Comparison of ENCODE assay signal across 8 cellular contexts in genomic region chr11:105862736-105863367, GRCh38.
DNase-seq lines count a peak whose midpoint lies in the region; FAIRE-seq and TF ChIP-seq lines count a peak whose summit lies in the region.

No MANE protein-coding gene starts in this region.

- H3K36me3 Mint-ChIP-seq in activated naive CD4-positive, alpha-beta T cell treated with anti-CD3 and anti-CD28 coated beads for 36 hours (ENCODE audit: low read depth): no peaks in the 10 kb centered on the region

- 21 to 25% (median 24%) methylated on average over 3 of the region's 3 CpGs for WGBS in small intestine, 3 donors

- H3K4me3 ChIP-seq in NB4 (ENCODE audit: low read depth, low read length) (no peak overlapping the region), SU-DHL-6 (ENCODE audit: insufficient read depth, low read length, poor library complexity, severe bottlenecking) (no peak overlapping the region), small intestine (ENCODE audit: low read depth in 1 of 2, low read length in 2 of 2) (no peak overlapping the region)

- H3K36me3 ChIP-seq in SU-DHL-6 (ENCODE audit: low read length): no peaks in the 10 kb centered on the region
- H3K36me3 ChIP-seq in small intestine (ENCODE audit: control insufficient read depth in 2 of 2, insufficient read depth in 2 of 2, low read length in 2 of 2): no peaks in the 10 kb centered on the region

- no peak for FAIRE-seq in small intestine (lab: Jason Lieb, UNC)

- no peak overlapping the region for H3K4me2 ChIP-seq in SU-DHL-6 (ENCODE audit: low read depth, low read length, poor library complexity, severe bottlenecking)

- H2AFZ ChIP-seq in SU-DHL-6 (ENCODE audit: low read depth, low read length, severe bottlenecking): no peak overlapping the region

- no peaks in the 10 kb centered on the region for H4K20me1 ChIP-seq in SU-DHL-6 (ENCODE audit: low read depth, low read length)

- H3K4me1 Mint-ChIP-seq in activated naive CD4-positive, alpha-beta T cell treated with anti-CD3 and anti-CD28 coated beads for 36 hours (ENCODE audit: low read depth): no peaks in the 10 kb centered on the region

- no peak for TF ChIP-seq POLR2A in NB4 (IDR thresholded peaks at IDR 0.05; ENCODE audit: extremely low read depth, insufficient read length)

- H3K27me3 ChIP-seq in SU-DHL-6 (ENCODE audit: low read length): no peaks in the 10 kb centered on the region
- H3K27me3 ChIP-seq in small intestine (ENCODE audit: control insufficient read depth in 2 of 2, insufficient read depth in 2 of 2, low read length in 2 of 2): no peaks in the 10 kb centered on the region

- no peaks in the 10 kb centered on the region for H3K9me3 Mint-ChIP-seq in activated naive CD4-positive, alpha-beta T cell treated with anti-CD3 and anti-CD28 coated beads for 36 hours

- H3K4me3 Mint-ChIP-seq in activated naive CD4-positive, alpha-beta T cell treated with anti-CD3 and anti-CD28 coated beads for 36 hours: no peak overlapping the region

- no peak overlapping the region for H3K27ac ChIP-seq in SU-DHL-6 (ENCODE audit: low read depth, low read length)
- H3K27ac ChIP-seq in small intestine (ENCODE audit: low read depth in 1 of 2, low read length in 1 of 2): no peak overlapping the region

- no peaks in the 10 kb centered on the region for H3K79me2 ChIP-seq in SU-DHL-6 (ENCODE audit: insufficient read depth, low read length)

- CTCF ChIA-PET in activated naive CD4-positive, alpha-beta T cell treated with anti-CD3 and anti-CD28 coated beads for 36 hours (lab: Charles Lee): interaction anchor here (0.6 to 1.6 kb wide), 5 partner anchors 9 to 1253 kb away, joined by 3 to 5 read pairs (median 3); no protein-coding TSS in a partner anchor

- no peaks in the 10 kb centered on the region for H3K9me3 ChIP-seq in SU-DHL-6 (ENCODE audit: insufficient read depth, low read length)
- no peaks in the 10 kb centered on the region for H3K9me3 ChIP-seq in small intestine (ENCODE audit: control insufficient read depth, low read depth)

- H3K4me1 ChIP-seq in small intestine (ENCODE audit: control insufficient read depth in 2 of 2, insufficient read depth in 1 of 2, low read depth in 1 of 2, low read length in 1 of 2): no peaks in the 10 kb centered on the region

- no peak overlapping the region for H3K27ac Mint-ChIP-seq in activated naive CD4-positive, alpha-beta T cell treated with anti-CD3 and anti-CD28 coated beads for 36 hours

- H3K9me2 ChIP-seq in SU-DHL-6 (replicated peaks; ENCODE audit: insufficient read depth, low read length): no peaks in the 10 kb centered on the region

- TF ChIP-seq CTCF in NB4 (IDR thresholded peaks at IDR 0.05; ENCODE audit: low read depth, low read length) (peak; percentile 34), SU-DHL-6 (IDR thresholded peaks at IDR 0.05; ENCODE audit: insufficient read depth, low read length, poor library complexity, severe bottlenecking) (peak; percentile 28)

- H3F3A ChIP-seq in SU-DHL-6 (ENCODE audit: insufficient read depth): no peaks in the 10 kb centered on the region

- no peak overlapping the region for H3K9ac ChIP-seq in SU-DHL-6 (ENCODE audit: low read length)

- H3K27me3 Mint-ChIP-seq in activated naive CD4-positive, alpha-beta T cell treated with anti-CD3 and anti-CD28 coated beads for 36 hours (ENCODE audit: low read depth): peaks cover 17% of the 10 kb centered on the region

- DNase-seq in GDM1 (lab: John Stamatoyannopoulos, UW) (peak; percentile 4), H4 (ENCODE audit: low spot score) (peak; percentile 45), NB4 (ENCODE audit: low read depth) (peak; percentile 60), foreskin melanocyte (peak; percentile 52), small intestine (peak; percentile 49)
- no peak for DNase-seq in activated naive CD4-positive, alpha-beta T cell treated with anti-CD3 and anti-CD28 coated beads for 36 hours
- DNase-seq in stimulated activated CD4-positive, alpha-beta T cell treated with anti-CD3 and anti-CD28 coated beads, Interleukin-4, amount 100 ng/mL, for 1 hour: no peak

- intact Hi-C loops in activated naive CD4-positive, alpha-beta T cell treated with anti-CD3 and anti-CD28 coated beads for 36 hours (cut with micrococcal nuclease): loop anchor here (1.0 to 10.0 kb wide), 4 partner anchors 858 to 1331 kb away; no protein-coding TSS in a partner anchor

Comparison
In these comparisons a context has a peak if more than half of its experiments do, and no peak if none do; other contexts are left out.
1. DNase-seq: peak in GDM1 (single experiment), H4 (single experiment), NB4 (single experiment), foreskin melanocyte (single experiment) and small intestine (single experiment); none in activated naive CD4-positive, alpha-beta T cell treated with anti-CD3 and anti-CD28 coated beads for 36 hours (single experiment) and stimulated activated CD4-positive, alpha-beta T cell treated with anti-CD3 and anti-CD28 coated beads, Interleukin-4, amount 100 ng/mL, for 1 hour (single experiment).